ENCODE assay signal across 19 cellular contexts in the genomic region with DNA sequence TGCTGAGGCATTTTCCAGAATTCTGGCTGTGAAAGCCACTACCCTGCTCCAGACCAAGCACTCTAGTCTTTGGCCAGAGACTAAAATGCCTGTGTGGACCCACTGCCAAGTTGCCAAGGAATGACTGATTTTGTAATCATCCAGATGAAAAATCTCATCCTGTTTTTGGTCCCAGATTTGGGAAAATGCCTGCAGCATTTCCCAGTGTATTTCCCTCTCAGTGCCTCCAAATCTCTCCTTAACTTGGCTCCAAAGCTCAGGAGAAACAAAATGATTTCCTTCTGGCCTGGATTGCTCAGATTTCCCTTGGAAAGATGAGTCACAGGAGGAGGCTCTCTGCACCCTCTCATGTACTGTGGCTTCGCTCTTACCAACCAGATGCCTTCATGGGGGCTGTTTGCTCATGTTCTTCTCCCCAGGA.
A peak's percentile ranks its signal among the peaks of the same experiment; 100 is the strongest.
DNase-seq lines count a peak whose midpoint lies in the region; TF ChIP-seq lines count a peak whose summit lies in the region.
"Had no signal": no experiment of that assay in that cellular context is flagged by ENCODE, and none has a peak within 500 bp of the region (broad histone marks: within the 10 kb centered on the region; RNA-seq: fewer than 3 reads in every experiment).

No MANE protein-coding gene starts in this region.

- no peak for TF ChIP-seq CTCF in choroid plexus epithelial cell (conservative IDR thresholded peaks at IDR 0.05; ENCODE audit: low read depth, low read length)

- DNase-seq in AG20443 (ENCODE audit: low spot score) (peak; percentile 81), NCI-H226 (peak; percentile 48), choroid plexus epithelial cell (ENCODE audit: low read depth) (peak; percentile 64), hepatic stellate cell (ENCODE audit: low spot score) (peak; percentile 37), SIG-M5 treated with dmso at 0.1 percent for 504 hours (lab: John Stamatoyannopoulos, UW; ENCODE audit: unreplicated experiment) (no peak), NCI-H2171 (lab: John Stamatoyannopoulos, UW) (no peak)
- DNase-seq in activated CD8-positive, alpha-beta memory T cell treated with anti-CD3 and anti-CD28 coated beads, Interleukin-2, amount 50 U/mL, for 48 hours, result no peak
- DNase-seq in stimulated activated naive CD4-positive, alpha-beta T cell (lab: John Stamatoyannopoulos, UW), result no peak
- DNase-seq: activated T-cell treated with anti-CD3 and anti-CD28 coated beads for 4 hours, DMS153, foreskin melanocyte, immature natural killer cell, KBM-7, midbrain, NCI-H510A treated with DMSO at 0.1 percent for 48 hours, occipital lobe, PC-9, T-helper 17 cell had no signal

- no peak overlapping the region for H3K4me3 ChIP-seq in choroid plexus epithelial cell (ENCODE audit: low read depth, low read length)
- H3K4me3 ChIP-seq: coronary artery, PC-9 had no signal

Comparison
In these comparisons a context has a peak if more than half of its experiments do, and no peak if none do; other contexts are left out.
1. DNase-seq: peak in AG20443 (single experiment), NCI-H226 (single experiment), choroid plexus epithelial cell (single experiment) and hepatic stellate cell (single experiment); none in SIG-M5 treated with dmso at 0.1 percent for 504 hours (single experiment), activated CD8-positive, alpha-beta memory T cell treated with anti-CD3 and anti-CD28 coated beads, Interleukin-2, amount 50 U/mL, for 48 hours (single experiment), NCI-H2171 (single experiment) and stimulated activated naive CD4-positive, alpha-beta T cell (0 of 6).